In genomic region chr16:530111-530817, GRCh38 we compare ENCODE assay signal across 16 cellular contexts. TPM values are rescaled to one million over a fixed set of nuclear protein-coding genes. Genes with fewer than 3 reads are reported as not detected.
DNase-seq lines count a peak whose midpoint lies in the region; ATAC-seq and TF ChIP-seq lines count a peak whose summit lies in the region.
"Had no signal": no experiment of that assay in that cellular context is flagged by ENCODE, and none has a peak within 500 bp of the region (broad histone marks: within the 10 kb centered on the region; RNA-seq: fewer than 3 reads in every experiment).

No MANE protein-coding gene starts in this region.

- H3K4me2 ChIP-seq in SK-N-SH = peak overlapping the region; percentile 100; the same call in 1 of the 2 replicates

- H3K9me2 ChIP-seq in SK-N-SH = no peaks in the 10 kb centered on the region

- POLR2A ChIA-PET in SK-N-SH (lab: Yijun Ruan, JAX) = no interaction called here

- H3K4me3 ChIP-seq in SK-N-SH (ENCODE audit: low read depth in 2 of 2, low read length in 1 of 2) (no peak overlapping the region), Peyer's patch (peak overlapping the region in 2 of 4 donors; percentile 72 to 74), endodermal cell (ENCODE audit: low read length) (no peak overlapping the region), rectal smooth muscle tissue (ENCODE audit: low read length) (peak overlapping the region; percentile 89)

- H3K36me3 Mint-ChIP-seq in endodermal cell (ENCODE audit: low read depth) = peaks cover 3% of the 10 kb centered on the region

- H3K9ac ChIP-seq in SK-N-SH = no peak overlapping the region
- no peak overlapping the region for H3K9ac ChIP-seq in endodermal cell (ENCODE audit: extremely low read depth, low read length, poor library complexity, severe bottlenecking)
- no peak overlapping the region for H3K9ac ChIP-seq in rectal smooth muscle tissue (ENCODE audit: low read length)

- DNase-seq in SK-N-SH (no peak), Peyer's patch (peak in 2 of 3 donors; percentile 78 to 82), endodermal cell (no peak), NCI-H69 (lab: John Stamatoyannopoulos, UW) (no peak), DMS153 (lab: John Stamatoyannopoulos, UW) (no peak)
- DNase-seq: adrenal gland; effector CD4-positive, alpha-beta T cell; GF-D8; head of caudate nucleus; NCI-H187; OCI-M1 had no signal

- H3K27ac Mint-ChIP-seq in endodermal cell = no peak overlapping the region

- H3K4me3 Mint-ChIP-seq in endodermal cell = peak overlapping the region; percentile 73

- ATAC-seq in SK-N-SH treated with all-trans-retinoic acid at 6 μM for 48 hours (no peak), HG02885 (IDR thresholded peaks at IDR 0.05; ENCODE audit: poor library complexity, unreplicated experiment) (no peak)

- no peaks in the 10 kb centered on the region for H3K27me3 Mint-ChIP-seq in endodermal cell (ENCODE audit: insufficient read depth)

- H2AFZ ChIP-seq in SK-N-SH (ENCODE audit: low read depth) = no peak overlapping the region

- peaks cover 10 to 23% of the 10 kb centered on the region in 2 experiments; a peak in 3 of 4 replicates for H3K4me1 ChIP-seq in SK-N-SH (ENCODE audit: control insufficient read depth in 1 of 2, insufficient read depth in 2 of 2, low read depth in 1 of 2, low read length in 1 of 2)
- peaks cover 0 to 61% (median 27%) of the 10 kb centered on the region in 4 donors for H3K4me1 ChIP-seq in Peyer's patch
- peaks cover 19% of the 10 kb centered on the region for H3K4me1 ChIP-seq in endodermal cell (ENCODE audit: control insufficient read depth, insufficient read depth, low read length)
- H3K4me1 ChIP-seq in rectal smooth muscle tissue (ENCODE audit: control insufficient read depth, insufficient read depth, low read length) = peaks cover 17% of the 10 kb centered on the region

- H3K79me2 ChIP-seq in SK-N-SH (ENCODE audit: insufficient read depth) = peaks cover 86% of the 10 kb centered on the region

- H3K27ac ChIP-seq in SK-N-SH (ENCODE audit: low read depth in 2 of 2, low read length in 1 of 2) = no peak overlapping the region
- peak overlapping the region; percentile 3 to 95 (median 81) for H3K27ac ChIP-seq in Peyer's patch
- H3K27ac ChIP-seq in endodermal cell (ENCODE audit: low read depth, low read length) = no peak overlapping the region
- H3K27ac ChIP-seq in rectal smooth muscle tissue (ENCODE audit: low read depth, low read length) = no peak overlapping the region

- TF ChIP-seq RAD21 in SK-N-SH (IDR thresholded peaks at IDR 0.05; ENCODE audit: low read length) = no peak

- H3K9me3 ChIP-seq in SK-N-SH = no peaks in the 10 kb centered on the region
- no peaks in the 10 kb centered on the region for H3K9me3 ChIP-seq in Peyer's patch
- no peaks in the 10 kb centered on the region for H3K9me3 ChIP-seq in endodermal cell (ENCODE audit: control insufficient read depth, low read length)
- H3K9me3 ChIP-seq: adrenal gland had no signal

- TF ChIP-seq CTCF in SK-N-SH (IDR thresholded peaks at IDR 0.05) = no peak
- TF ChIP-seq CTCF in Peyer's patch (IDR thresholded peaks at IDR 0.05) = peak in 1 of 6 experiments; percentile 14
- no peak for TF ChIP-seq CTCF in endodermal cell (conservative IDR thresholded peaks at IDR 0.05)

- no peaks in the 10 kb centered on the region for H3K27me3 ChIP-seq in SK-N-SH (ENCODE audit: insufficient read depth)
- H3K27me3 ChIP-seq in Peyer's patch = no peaks in the 10 kb centered on the region
- H3K27me3 ChIP-seq in endodermal cell (ENCODE audit: control insufficient read depth, insufficient read depth, low read length, poor library complexity, severe bottlenecking) = no peaks in the 10 kb centered on the region
- H3K27me3 ChIP-seq in rectal smooth muscle tissue (ENCODE audit: control insufficient read depth, insufficient read depth, low read length) = no peaks in the 10 kb centered on the region
- H3K27me3 ChIP-seq: adrenal gland had no signal

- TF ChIP-seq EP300 in SK-N-SH (IDR thresholded peaks at IDR 0.05; ENCODE audit: borderline replicate concordance in 1 of 2, low read depth in 1 of 2, low read length in 1 of 2) = no peak

- H3K9me3 Mint-ChIP-seq in endodermal cell = no peaks in the 10 kb centered on the region

- TF ChIP-seq POLR2A in Peyer's patch (IDR thresholded peaks at IDR 0.05) = peak; percentile 36 to 69

- H4K20me1 ChIP-seq in SK-N-SH (ENCODE audit: insufficient read depth) = peaks cover 67% of the 10 kb centered on the region

- peaks cover 19% of the 10 kb centered on the region for H3F3A ChIP-seq in SK-N-SH (replicated peaks; ENCODE audit: insufficient read depth)

- H3K36me3 ChIP-seq in SK-N-SH (replicated peaks in 1 of 2; ENCODE audit: control insufficient read depth in 1 of 2, insufficient read depth in 2 of 2, low read length in 1 of 2) (peaks cover 0 to 10% of the 10 kb centered on the region in 2 experiments), Peyer's patch (no peaks in the 10 kb centered on the region), endodermal cell (ENCODE audit: control insufficient read depth, insufficient read depth, low read length) (peaks cover 3% of the 10 kb centered on the region), rectal smooth muscle tissue (ENCODE audit: control insufficient read depth, insufficient read depth, low read length) (no peaks in the 10 kb centered on the region)
- H3K36me3 ChIP-seq: adrenal gland had no signal

- H3K4me1 Mint-ChIP-seq in endodermal cell = peaks cover 16% of the 10 kb centered on the region

- no CpG with 5 or more reads among the region's 23 CpGs for WGBS in SK-N-SH (ENCODE audit: low lambda C conversion rate)
- 94% methylated on average over 19 to 23 of the region's 23 CpGs for whole genome bisulfite sequencing in endodermal cell (ENCODE audit: insufficient coverage in 1 of 2, insufficient read length in 1 of 2), 2 experiments

- CTCF ChIA-PET in SK-N-SH (lab: Yijun Ruan, JAX) = interaction anchor here (1.1 kb wide), 1 partner anchor 13 kb away, joined by 3 read pairs; no protein-coding TSS in a partner anchor

TF ChIP-seq in SK-N-SH, 30 proteins besides CTCF, POLR2A, EP300 and RAD21 (continues in another document):
- TF ChIP-seq SMC3 (IDR thresholded peaks at IDR 0.05; ENCODE audit: low read depth, low read length) (no peak), CHD2 (IDR thresholded peaks at IDR 0.05; ENCODE audit: low read length, partially characterized antibody) (no peak), MXI1 (IDR thresholded peaks at IDR 0.05; ENCODE audit: low read depth, low read length) (no peak)
- TF ChIP-seq, protein P1, sequence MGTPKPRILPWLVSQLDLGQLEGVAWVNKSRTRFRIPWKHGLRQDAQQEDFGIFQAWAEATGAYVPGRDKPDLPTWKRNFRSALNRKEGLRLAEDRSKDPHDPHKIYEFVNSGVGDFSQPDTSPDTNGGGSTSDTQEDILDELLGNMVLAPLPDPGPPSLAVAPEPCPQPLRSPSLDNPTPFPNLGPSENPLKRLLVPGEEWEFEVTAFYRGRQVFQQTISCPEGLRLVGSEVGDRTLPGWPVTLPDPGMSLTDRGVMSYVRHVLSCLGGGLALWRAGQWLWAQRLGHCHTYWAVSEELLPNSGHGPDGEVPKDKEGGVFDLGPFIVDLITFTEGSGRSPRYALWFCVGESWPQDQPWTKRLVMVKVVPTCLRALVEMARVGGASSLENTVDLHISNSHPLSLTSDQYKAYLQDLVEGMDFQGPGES (IDR thresholded peaks at IDR 0.05; ENCODE audit: low read depth, low read length) = no peak

TF ChIP-seq in SK-N-SH treated with all-trans-retinoic acid at 6 μM for 48 hours, 23 proteins besides CTCF, POLR2A, EP300 and RAD21 (continues in another document):
- no peak for TF ChIP-seq ZNF8 (CRISPR knock-in tag; IDR thresholded peaks at IDR 0.05)
- TF ChIP-seq ZNF70 (CRISPR knock-in tag; IDR thresholded peaks at IDR 0.05) = no peak
- TF ChIP-seq ARNTL (CRISPR knock-in tag; IDR thresholded peaks at IDR 0.05; ENCODE audit: borderline replicate concordance, low read depth) = no peak

RNA-seq across cellular contexts. Expression of gene CAPN15, which starts 2.8 kb away (rescaled TPM):
- 19.5 and 22.9 TPM in 2 replicates for polyA plus RNA-seq in SK-N-SH (2012; rRNA removed)
- 6.5 and 13.1 TPM in 2 replicates for polyA plus RNA-seq in SK-N-SH (2012; cell fraction: cytosol; rRNA removed)
- polyA plus RNA-seq in SK-N-SH (2012; cell fraction: nucleus; rRNA removed) = 68.3 and 93.4 TPM in 2 replicates
- total RNA-seq in Peyer's patch (100 to 1,000 TPM in 3 of 4 donors, 10 to 100 TPM in 1; 50.3 to 249 (median 167) TPM), endodermal cell (10 to 100 TPM; 55.3 to 76.1 TPM)
- polyA plus RNA-seq in endodermal cell (2013, experiment 1 of 2) = 23.1 TPM
- 20.1 TPM for polyA plus RNA-seq in endodermal cell (2013, experiment 2 of 2)

RNA-seq across cellular contexts. Expression of gene PRR35, which starts 29.9 kb away (rescaled TPM):
- polyA plus RNA-seq in SK-N-SH (2012; rRNA removed) = not detected in 2 replicates
- not detected in 2 replicates for polyA plus RNA-seq in SK-N-SH (2012; cell fraction: cytosol; rRNA removed)
- 0.06 and 0.11 TPM in 2 replicates for polyA plus RNA-seq in SK-N-SH (2012; cell fraction: nucleus; rRNA removed)
- not detected for total RNA-seq in Peyer's patch
- total RNA-seq in endodermal cell = under 1 TPM; 0.29 to 0.62 TPM
- polyA plus RNA-seq in endodermal cell (2013, experiment 1 of 2) = 0.18 TPM
- polyA plus RNA-seq in endodermal cell (2013, experiment 2 of 2) = 0.12 TPM
- total RNA-seq: A172, adrenal gland, liver had no signal
- polyA plus RNA-seq: adrenal gland, liver had no signal

RNA-seq across cellular contexts. Expression of gene NHLRC4, which starts 36.5 kb away (rescaled TPM):
- polyA plus RNA-seq in SK-N-SH (2012; rRNA removed) = 0.69 and 0.70 TPM in 2 replicates
- polyA plus RNA-seq in SK-N-SH (2012; cell fraction: cytosol; rRNA removed) = 0.40 and 0.58 TPM in 2 replicates
- 1.4 and 1.8 TPM in 2 replicates for polyA plus RNA-seq in SK-N-SH (2012; cell fraction: nucleus; rRNA removed)
- 10 to 100 TPM in 1 of 4 donors, 1 to 10 TPM in 3; 1.2 to 17.3 (median 1.5) TPM for total RNA-seq in Peyer's patch
- total RNA-seq in endodermal cell = 1 to 10 TPM; 1.1 TPM
- 0.78 TPM for polyA plus RNA-seq in endodermal cell (2013, experiment 1 of 2)
- polyA plus RNA-seq in endodermal cell (2013, experiment 2 of 2) = 0.87 TPM
- total RNA-seq: A172 had no signal

RNA-seq across cellular contexts. Expression of gene PIGQ, which starts 39.5 kb away (rescaled TPM):
- 38.7 and 41.0 TPM in 2 replicates for polyA plus RNA-seq in SK-N-SH (2012; rRNA removed)
- polyA plus RNA-seq in SK-N-SH (2012; cell fraction: cytosol; rRNA removed) = 12.1 and 22.4 TPM in 2 replicates
- polyA plus RNA-seq in SK-N-SH (2012; cell fraction: nucleus; rRNA removed) = 154 and 238 TPM in 2 replicates
- total RNA-seq in Peyer's patch = 10 to 100 TPM; 33.1 to 65.6 (median 55.2) TPM
- 100 to 1,000 TPM; 128 to 129 TPM for total RNA-seq in endodermal cell
- 61.9 TPM for polyA plus RNA-seq in endodermal cell (2013, experiment 1 of 2)
- polyA plus RNA-seq in endodermal cell (2013, experiment 2 of 2) = 52.5 TPM

RNA-seq across cellular contexts. Expression of gene RAB40C, which starts 59.6 kb away (rescaled TPM):
- 12.1 and 13.0 TPM in 2 replicates for polyA plus RNA-seq in SK-N-SH (2012; rRNA removed)
- polyA plus RNA-seq in SK-N-SH (2012; cell fraction: cytosol; rRNA removed) = 5.0 and 8.5 TPM in 2 replicates
- polyA plus RNA-seq in SK-N-SH (2012; cell fraction: nucleus; rRNA removed) = 26.7 and 31.3 TPM in 2 replicates
- total RNA-seq in Peyer's patch = 10 to 100 TPM; 27.2 to 83.6 (median 62.7) TPM
- total RNA-seq in endodermal cell = 10 to 100 TPM; 21.3 to 25.9 TPM
- polyA plus RNA-seq in endodermal cell (2013, experiment 1 of 2) = 24.0 TPM
- polyA plus RNA-seq in endodermal cell (2013, experiment 2 of 2) = 23.0 TPM

Comparison
In these comparisons a context has a peak if more than half of its experiments do, and no peak if none do; other contexts are left out.
1. DNase-seq: peak in Peyer's patch (2 of 3); none in SK-N-SH (single experiment), endodermal cell (single experiment), NCI-H69 (single experiment) and DMS153 (single experiment).
2. H3K27ac ChIP-seq: peak in Peyer's patch (4 of 4); none in SK-N-SH (0 of 2), endodermal cell (single experiment) and rectal smooth muscle tissue (single experiment).